Comparison of ENCODE assay signal across 20 cellular contexts in genomic region chr11:112760378-112761060, GRCh38.
"Had no signal": no experiment of that assay in that cellular context is flagged by ENCODE, and none has a peak within 500 bp of the region (broad histone marks: within the 10 kb centered on the region; RNA-seq: fewer than 3 reads in every experiment).

No MANE protein-coding gene starts in this region.

- DNase-seq: central memory CD4-positive, alpha-beta T cell; cortex of kidney; effector memory CD8-positive, alpha-beta T cell; glutamatergic neuron; islet precursor cell; left cardiac atrium; mammary epithelial cell; mucosa of descending colon; natural killer cell; retina; small intestine; stimulated activated CD4-positive, alpha-beta T cell treated with anti-CD3 and anti-CD28 coated beads, Interleukin-12 subunit alpha, Interleukin-12 subunit beta, amount 100 ng/mL, for 4 hours; stimulated activated naive CD4-positive, alpha-beta T cell; stomach; trophoblast cell had no signal

- H3K27ac ChIP-seq: epithelial cell of prostate, esophagus muscularis mucosa, gastroesophageal sphincter, parathyroid adenoma, prostate gland, stomach had no signal
